Comparison of ENCODE assay signal across 12 cellular contexts in genomic region chr5:10440367-10440990, GRCh38. TPM values are rescaled to one million over a fixed set of nuclear protein-coding genes. Genes with fewer than 3 reads are reported as not detected.
DNase-seq lines count a peak whose midpoint lies in the region; ATAC-seq, FAIRE-seq and TF ChIP-seq lines count a peak whose summit lies in the region.
"Had no signal": no experiment of that assay in that cellular context is flagged by ENCODE, and none has a peak within 500 bp of the region (broad histone marks: within the 10 kb centered on the region; RNA-seq: fewer than 3 reads in every experiment).

No MANE protein-coding gene starts in this region.

- peaks cover 3% of the 10 kb centered on the region for H3K36me3 Mint-ChIP-seq in activated naive CD8-positive, alpha-beta T cell treated with anti-CD3 and anti-CD28 coated beads, Interleukin-2, amount 50 U/mL, for 24 hours (ENCODE audit: low read depth)
- no peaks in the 10 kb centered on the region for H3K36me3 Mint-ChIP-seq in memory B cell

- peaks cover 4% of the 10 kb centered on the region for H3K9me3 Mint-ChIP-seq in activated naive CD8-positive, alpha-beta T cell treated with anti-CD3 and anti-CD28 coated beads, Interleukin-2, amount 50 U/mL, for 24 hours
- H3K9me3 Mint-ChIP-seq in memory B cell: no peaks in the 10 kb centered on the region

- DNase-seq in heart right ventricle (no peak), cardiac septum (ENCODE audit: low spot score) (no peak), memory B cell (ENCODE audit: low spot score in 2 of 2) (no peak), upper lobe of left lung (no peak), urothelium cell line (ENCODE audit: low spot score) (no peak), NCI-H774 (lab: John Stamatoyannopoulos, UW) (no peak), superior temporal gyrus (ENCODE audit: extremely low spot score) (no peak)
- DNase-seq in activated naive CD8-positive, alpha-beta T cell treated with anti-CD3 and anti-CD28 coated beads, Interleukin-2, amount 50 U/mL, for 24 hours: no peak
- DNase-seq: activated naive CD4-positive, alpha-beta T cell; midbrain had no signal

- TF ChIP-seq POLR2A in upper lobe of left lung (IDR thresholded peaks at IDR 0.05): no peak

- ATAC-seq in heart right ventricle: no peak
- no peak for ATAC-seq in activated naive CD8-positive, alpha-beta T cell treated with anti-CD3 and anti-CD28 coated beads, Interleukin-2, amount 50 U/mL, for 24 hours
- ATAC-seq in memory B cell (ENCODE audit: low read depth): no peak
- ATAC-seq in upper lobe of left lung (ENCODE audit: low FRiP score in 2 of 2): no peak

- H3K4me3 ChIP-seq in heart right ventricle: peak overlapping the region in 6 of 10 donors; percentile 65 to 83 (median 68)
- H3K4me3 ChIP-seq in upper lobe of left lung: peak overlapping the region in 3 of 4 donors; percentile 63 to 78 (median 70)

- H3K4me1 ChIP-seq in heart right ventricle: peaks cover 0 to 50% (median 26%) of the 10 kb centered on the region in 9 donors
- H3K4me1 ChIP-seq in upper lobe of left lung: peaks cover 22 to 34% (median 30%) of the 10 kb centered on the region in 4 donors

- peak overlapping the region; percentile 80 for H3K4me3 Mint-ChIP-seq in activated naive CD8-positive, alpha-beta T cell treated with anti-CD3 and anti-CD28 coated beads, Interleukin-2, amount 50 U/mL, for 24 hours
- H3K4me3 Mint-ChIP-seq in memory B cell: peak overlapping the region; percentile 46

- H3K27me3 ChIP-seq in heart right ventricle (no peaks in the 10 kb centered on the region), upper lobe of left lung (no peaks in the 10 kb centered on the region)

- no peaks in the 10 kb centered on the region for H3K9me3 ChIP-seq in heart right ventricle
- no peaks in the 10 kb centered on the region for H3K9me3 ChIP-seq in upper lobe of left lung

- no peak for TF ChIP-seq EP300 in upper lobe of left lung (IDR thresholded peaks at IDR 0.05)

- no peak overlapping the region for H3K27ac Mint-ChIP-seq in activated naive CD8-positive, alpha-beta T cell treated with anti-CD3 and anti-CD28 coated beads, Interleukin-2, amount 50 U/mL, for 24 hours
- H3K27ac Mint-ChIP-seq in memory B cell: no peak overlapping the region
- H3K27ac Mint-ChIP-seq: T-helper 2 cell treated with Interferon-gamma antibody and Interleukin-4, amounts not matched to agents 5 μg/mL and 100 μg/mL, for 36 hours had no signal

- H3K36me3 ChIP-seq in heart right ventricle (peaks cover 0 to 31% (median 4%) of the 10 kb centered on the region in 9 donors), upper lobe of left lung (peaks cover 0 to 10% (median 0%) of the 10 kb centered on the region in 4 donors)

- intact Hi-C loops in heart right ventricle (cut with DNase I) (no loop called here), cardiac septum (cut with DNase I) (no loop called here)

- 73 to 82% methylated on average over 16 of the region's 16 CpGs for WGBS in heart right ventricle, 2 donors
- WGBS in upper lobe of left lung, 2 donors: 72 to 82% methylated on average over 16 of the region's 16 CpGs

- peaks cover 12% of the 10 kb centered on the region for H3K27me3 Mint-ChIP-seq in activated naive CD8-positive, alpha-beta T cell treated with anti-CD3 and anti-CD28 coated beads, Interleukin-2, amount 50 U/mL, for 24 hours
- no peaks in the 10 kb centered on the region for H3K27me3 Mint-ChIP-seq in memory B cell

- FAIRE-seq in urothelium cell line (lab: Jason Lieb, UNC): no peak
- FAIRE-seq: GM18507 had no signal

- H3K27ac ChIP-seq in heart right ventricle (peak overlapping the region in 1 of 10 donors; percentile 81), upper lobe of left lung (peak overlapping the region in 1 of 4 donors; percentile 88)

- peaks cover 28% of the 10 kb centered on the region for H3K4me1 Mint-ChIP-seq in activated naive CD8-positive, alpha-beta T cell treated with anti-CD3 and anti-CD28 coated beads, Interleukin-2, amount 50 U/mL, for 24 hours
- peaks cover 16% of the 10 kb centered on the region for H3K4me1 Mint-ChIP-seq in memory B cell

- TF ChIP-seq CTCF in heart right ventricle (IDR thresholded peaks at IDR 0.05) (no peak), upper lobe of left lung (IDR thresholded peaks at IDR 0.05) (no peak)

RNA-seq across cellular contexts. Expression of gene ROPN1L, which starts 1.2 kb away (rescaled TPM):
- under 1 TPM in 8 of 10 donors, not detected in 2; 0.28 to 0.83 (median 0.32) TPM for total RNA-seq in heart right ventricle
- under 1 TPM; 0.17 to 0.29 TPM for polyA plus RNA-seq in heart right ventricle
- 0.43 TPM for total RNA-seq in cardiac septum
- 10 to 100 TPM in 4 of 6 donors, 1 to 10 TPM in 1, under 1 TPM in 1; 0.89 to 70.3 (median 13.6) TPM for total RNA-seq in upper lobe of left lung
